Comparison of ENCODE assay signal across 8 cellular contexts in genomic region chr5:53481887-53482716, GRCh38. TPM values are rescaled to one million over a fixed set of nuclear protein-coding genes. Genes with fewer than 3 reads are reported as not detected.
DNase-seq lines count a peak whose midpoint lies in the region; ATAC-seq and TF ChIP-seq lines count a peak whose summit lies in the region.

No MANE protein-coding gene starts in this region.

- peaks cover 12% of the 10 kb centered on the region for H3K4me1 ChIP-seq in body of pancreas
- peaks cover 7% of the 10 kb centered on the region for H3K4me1 ChIP-seq in smooth muscle cell (ENCODE audit: low read depth)

- H3K27me3 Mint-ChIP-seq in T-cell, result peaks cover 37 to 51% of the 10 kb centered on the region in 2 donors

- peaks cover 8% of the 10 kb centered on the region for H3F3A ChIP-seq in smooth muscle cell (ENCODE audit: low read depth)

- WGBS in body of pancreas, 2 donors, result 1 to 2% methylated on average over 35 to 36 of the region's 36 CpGs
- under 1% methylated on average over 36 of the region's 36 CpGs for WGBS in smooth muscle cell (ENCODE audit: low lambda C conversion rate)

- H3K36me3 ChIP-seq in body of pancreas (replicated peaks in 1 of 2; ENCODE audit: insufficient read depth in 1 of 2, low read depth in 2 of 2) (no peaks in the 10 kb centered on the region), smooth muscle cell (ENCODE audit: low read depth) (peaks cover 3% of the 10 kb centered on the region)

- H3K36me3 Mint-ChIP-seq in T-cell, result no peaks in the 10 kb centered on the region

- intact Hi-C loops in body of pancreas (cut with DNase I), result loop anchor here (10.0 kb wide), 1 partner anchor 733 kb away; no protein-coding TSS in a partner anchor

- H3K4me3 Mint-ChIP-seq in T-cell, result peak overlapping the region; percentile 77 to 94 (median 89)

- no peaks in the 10 kb centered on the region for H4K20me1 ChIP-seq in smooth muscle cell (ENCODE audit: low read depth)

- TF ChIP-seq POLR2A in body of pancreas (IDR thresholded peaks at IDR 0.05), result no peak

- ATAC-seq in GM21381 (IDR thresholded peaks at IDR 0.05; ENCODE audit: unreplicated experiment), result peak; percentile 59
- ATAC-seq in T-cell (replicated peaks in 1 of 4), result peak; percentile 57 to 74 (median 66)
- ATAC-seq in body of pancreas, result peak; percentile 67

- H3K27me3 ChIP-seq in body of pancreas (no peaks in the 10 kb centered on the region), smooth muscle cell (ENCODE audit: low read depth) (no peaks in the 10 kb centered on the region)

- H3K4me2 ChIP-seq in smooth muscle cell, result peak overlapping the region; percentile 100

- H3K9me3 ChIP-seq in body of pancreas, result no peaks in the 10 kb centered on the region
- no peaks in the 10 kb centered on the region for H3K9me3 ChIP-seq in smooth muscle cell (replicated peaks; ENCODE audit: low read depth)

- H3K4me3 ChIP-seq in body of pancreas (peak overlapping the region; percentile 16), smooth muscle cell (peak overlapping the region; percentile 92)

- CTCF ChIA-PET in T-cell (lab: Charles Lee), result interaction anchor here (0.6 to 1.1 kb wide), 7 partner anchors 344 to 1359 kb away, joined by 3 to 8 read pairs (median 4); no protein-coding TSS in a partner anchor

- H3K27ac Mint-ChIP-seq in T-cell, result peak overlapping the region; percentile 13 to 79

- peak in 6 of 7 experiments; percentile 11 to 66 (median 29) for TF ChIP-seq CTCF in body of pancreas (IDR thresholded peaks at IDR 0.05)
- no peak for TF ChIP-seq CTCF in smooth muscle cell (IDR thresholded peaks at IDR 0.05; ENCODE audit: borderline replicate concordance, insufficient read depth, poor library complexity, severe bottlenecking)

- peaks cover 10% of the 10 kb centered on the region for H3K79me2 ChIP-seq in smooth muscle cell (ENCODE audit: low read depth)

- POLR2A ChIA-PET in T-cell (lab: Charles Lee), result no interaction called here

- H3K9me3 Mint-ChIP-seq in T-cell, result no peaks in the 10 kb centered on the region

- H3K27ac ChIP-seq in body of pancreas (no peak overlapping the region), smooth muscle cell (ENCODE audit: low read depth) (peak overlapping the region; percentile 34)

- peak overlapping the region; percentile 56 for H3K9ac ChIP-seq in smooth muscle cell (ENCODE audit: low read depth)

- peak overlapping the region; percentile 96 for H2AFZ ChIP-seq in smooth muscle cell (ENCODE audit: low read depth)

- DNase-seq in Daoy (ENCODE audit: low read depth), result peak; percentile 78
- DNase-seq in HT-29 (ENCODE audit: low spot score), result peak; percentile 54
- DNase-seq in T-cell, result peak in 33 of 34 experiments; percentile 12 to 68 (median 44)
- DNase-seq in body of pancreas, result peak; percentile 59 to 69 (median 64)
- peak; percentile 48 for DNase-seq in iPS-NIHi7 (ENCODE audit: extremely low spot score)
- peak; percentile 39 for DNase-seq in smooth muscle cell (lab: John Stamatoyannopoulos, UW; ENCODE audit: unreplicated experiment)
- no peak for DNase-seq in NCI-H1048 (lab: John Stamatoyannopoulos, UW)

- H3K4me1 Mint-ChIP-seq in T-cell, result peaks cover 32 to 50% (median 44%) of the 10 kb centered on the region in 3 donors

RNA-seq across cellular contexts. Expression of gene FST, which starts 1.7 kb away (rescaled TPM):
- total RNA-seq in Daoy (2014; rRNA removed; shearing (Covaris generic)), result 0.91 and 1.7 TPM in 2 replicates
- not detected in 2 replicates for total RNA-seq in HT-29 (2014; rRNA removed; shearing (Covaris generic))
- total RNA-seq in T-cell (1 to 10 TPM in 3 of 5 donors, under 1 TPM in 1, not detected in 1; 0.86 to 2.5 (median 1.5) TPM), body of pancreas (under 1 TPM; 0.52 to 0.99 TPM), smooth muscle cell (31.6 and 52.6 TPM in 2 replicates)
- 95.5 and 130 TPM in 2 replicates for polyA plus RNA-seq in smooth muscle cell
